ENCODE assay signal across 8 cellular contexts in the genomic region with DNA sequence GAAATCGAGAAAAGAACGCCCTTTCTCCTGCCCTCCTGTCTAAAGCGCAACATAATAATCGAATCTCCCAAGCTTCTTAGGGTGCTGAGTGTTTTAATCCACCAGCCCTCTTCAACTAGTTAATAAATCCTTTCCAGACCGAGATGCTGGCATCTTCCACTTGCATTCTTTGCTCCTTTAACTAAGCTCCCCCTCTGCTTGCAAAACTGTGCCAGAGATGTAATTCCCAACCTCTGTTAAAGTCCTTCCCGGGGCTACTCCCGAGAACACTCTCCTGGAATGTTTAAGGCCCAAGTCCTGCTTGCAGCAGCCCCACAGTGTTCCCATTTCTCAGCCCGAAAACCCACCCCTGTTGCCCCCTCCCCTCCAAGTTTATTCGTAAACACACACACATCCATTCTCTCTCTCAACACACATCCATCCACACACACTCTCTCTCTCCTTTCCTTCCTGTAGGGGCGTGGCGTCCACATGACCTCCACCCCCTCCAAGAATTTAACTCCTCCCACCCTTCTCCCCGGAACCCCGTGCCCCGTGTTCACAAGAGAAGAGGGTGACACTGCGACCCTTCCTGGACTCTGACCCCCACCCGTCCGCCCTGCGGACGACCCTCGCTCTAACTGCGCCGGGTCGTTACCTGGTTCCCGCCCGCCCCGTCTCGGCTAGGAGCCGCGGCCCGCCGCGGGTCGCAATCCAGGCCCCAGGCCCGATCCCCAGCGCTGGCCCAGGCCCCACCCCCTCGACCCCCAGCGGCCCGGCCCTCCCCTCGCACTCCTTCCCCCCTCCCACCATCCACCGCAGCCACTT. TPM values are rescaled to one million over a fixed set of nuclear protein-coding genes. Genes with fewer than 3 reads are reported as not detected.
DNase-seq lines count a peak whose midpoint lies in the region; ATAC-seq and TF ChIP-seq lines count a peak whose summit lies in the region.

No MANE protein-coding gene starts in this region.

- TF ChIP-seq CTCF in dorsolateral prefrontal cortex (IDR thresholded peaks at IDR 0.05 in 54 of 56, conservative IDR thresholded peaks at IDR 0.05 in 2 of 56; ENCODE audit: low read depth in 1 of 56, partially characterized antibody in 56 of 56) = peak in 9 of 56 donors; percentile 0 to 20 (median 8)
- no peak for TF ChIP-seq CTCF in lower leg skin (IDR thresholded peaks at IDR 0.05)

- DNase-seq in C1 segment of cervical spinal cord (lab: John Stamatoyannopoulos, UW) (peak in 13 of 14 donors; percentile 81 to 98 (median 95)), NCI-H510A treated with DMSO at 0.1 percent for 48 hours (lab: John Stamatoyannopoulos, UW) (peak; percentile 53), dorsolateral prefrontal cortex (peak; percentile 63 to 88 (median 83)), lower leg skin (ENCODE audit: low spot score in 2 of 2) (peak; percentile 93 to 97)
- peak; percentile 97 for DNase-seq in activated CD4-positive, alpha-beta T cell treated with anti-CD3 and anti-CD28 coated beads for 36 hours
- DNase-seq in stimulated activated CD4-positive, alpha-beta T cell treated with anti-CD3 and anti-CD28 coated beads, Interleukin-4, amount 100 ng/mL, for 4 hours = peak; percentile 85 to 90

- intact Hi-C loops in activated CD4-positive, alpha-beta T cell treated with anti-CD3 and anti-CD28 coated beads for 36 hours (cut with DNase I, micrococcal nuclease) = loop anchor here (1.0 to 5.0 kb wide), 13 partner anchors 7 to 1187 kb away; partner anchors contain the start of genes MGAT1 (in 2 of the 2), ZFP62 (in 2 of the 2), CNOT6 (in 1 of the 2) and HNRNPH1 (in 1 of the 2)
- intact Hi-C loops in dorsolateral prefrontal cortex (cut with DNase I) (loop anchor here (1.0 to 10.0 kb wide), 4 partner anchors 22 to 375 kb away; partner anchors contain the start of gene ZFP62 (in 2 of the 2)), lower leg skin (cut with DNase I; ENCODE audit: low total_unique reads) (no loop called here)

- no peaks in the 10 kb centered on the region for H3K9me3 Mint-ChIP-seq in activated CD4-positive, alpha-beta T cell treated with anti-CD3 and anti-CD28 coated beads for 36 hours (ENCODE audit: low read depth)

- POLR2A ChIA-PET in activated CD4-positive, alpha-beta T cell treated with anti-CD3 and anti-CD28 coated beads for 36 hours (lab: Charles Lee) = interaction anchor here (1.0 to 1.2 kb wide), 2 partner anchors 16 to 22 kb away, joined by 6 to 9 read pairs; no protein-coding TSS in a partner anchor

- H3K27ac Mint-ChIP-seq in activated CD4-positive, alpha-beta T cell treated with anti-CD3 and anti-CD28 coated beads for 36 hours = peak overlapping the region; percentile 97

- peak in 1 of 2 donors; percentile 4 for TF ChIP-seq POLR2A in lower leg skin (IDR thresholded peaks at IDR 0.05)

- H3K27ac ChIP-seq in dorsolateral prefrontal cortex = peak overlapping the region; percentile 92 to 100 (median 99)

- peaks cover 39% of the 10 kb centered on the region for H3K36me3 Mint-ChIP-seq in activated CD4-positive, alpha-beta T cell treated with anti-CD3 and anti-CD28 coated beads for 36 hours (ENCODE audit: low read depth)

- H3K27me3 ChIP-seq in dorsolateral prefrontal cortex = no peaks in the 10 kb centered on the region

- H3K4me1 Mint-ChIP-seq in activated CD4-positive, alpha-beta T cell treated with anti-CD3 and anti-CD28 coated beads for 36 hours = peaks cover 74% of the 10 kb centered on the region

- no peaks in the 10 kb centered on the region for H3K27me3 Mint-ChIP-seq in activated CD4-positive, alpha-beta T cell treated with anti-CD3 and anti-CD28 coated beads for 36 hours

- peak overlapping the region; percentile 91 for H3K4me3 Mint-ChIP-seq in activated CD4-positive, alpha-beta T cell treated with anti-CD3 and anti-CD28 coated beads for 36 hours

- CTCF ChIA-PET in activated CD4-positive, alpha-beta T cell treated with anti-CD3 and anti-CD28 coated beads for 36 hours (lab: Charles Lee) = interaction anchor here (0.7 to 1.0 kb wide), 2 partner anchors 21 kb away, joined by 3 to 4 read pairs; no protein-coding TSS in a partner anchor

- ATAC-seq in GM19328 (IDR thresholded peaks at IDR 0.05; ENCODE audit: unreplicated experiment) = peak; percentile 59
- ATAC-seq in HG03442 (IDR thresholded peaks at IDR 0.05; ENCODE audit: unreplicated experiment) = peak; percentile 48
- peak; percentile 69 for ATAC-seq in activated CD4-positive, alpha-beta T cell treated with anti-CD3 and anti-CD28 coated beads for 36 hours

- WGBS in lower leg skin, 2 donors = 4% methylated on average over 40 of the region's 40 CpGs

- H3K4me3 ChIP-seq in dorsolateral prefrontal cortex = peak overlapping the region; percentile 62 to 95 (median 84)
- peak overlapping the region; percentile 56 for H3K4me3 ChIP-seq in lower leg skin (ENCODE audit: low read depth, poor library complexity, severe bottlenecking)

RNA-seq across cellular contexts. Expression of gene MGAT1, which starts 7.0 kb away (rescaled TPM):
- total RNA-seq in activated CD4-positive, alpha-beta T cell treated with anti-CD3 and anti-CD28 coated beads for 36 hours = 100 to 1,000 TPM in 1 of 2 experiments, 10 to 100 TPM in 1; 93.2 to 125 TPM
- 100 to 1,000 TPM in 4 of 120 experiments, 10 to 100 TPM in 116; 46.5 to 113 (median 70.3) TPM for total RNA-seq in dorsolateral prefrontal cortex
- total RNA-seq in lower leg skin = 100 to 1,000 TPM; 121 to 154 (median 138) TPM

RNA-seq across cellular contexts. Expression of gene ZFP62, which starts 51.5 kb away (rescaled TPM):
- total RNA-seq in activated CD4-positive, alpha-beta T cell treated with anti-CD3 and anti-CD28 coated beads for 36 hours = 10 to 100 TPM; 30.3 to 31.8 TPM
- total RNA-seq in dorsolateral prefrontal cortex = 10 to 100 TPM; 22.6 to 53.4 (median 34.2) TPM
- total RNA-seq in lower leg skin = 10 to 100 TPM; 14.5 to 35.8 (median 31.1) TPM

Comparison
In these comparisons a context has a peak if more than half of its experiments do, and no peak if none do; other contexts are left out.
1. Peak in every context shown above with its lines: DNase-seq, ATAC-seq, H3K4me3 ChIP-seq and H3K27ac ChIP-seq.